ENCODE assay signal across 18 cellular contexts in the genomic region with DNA sequence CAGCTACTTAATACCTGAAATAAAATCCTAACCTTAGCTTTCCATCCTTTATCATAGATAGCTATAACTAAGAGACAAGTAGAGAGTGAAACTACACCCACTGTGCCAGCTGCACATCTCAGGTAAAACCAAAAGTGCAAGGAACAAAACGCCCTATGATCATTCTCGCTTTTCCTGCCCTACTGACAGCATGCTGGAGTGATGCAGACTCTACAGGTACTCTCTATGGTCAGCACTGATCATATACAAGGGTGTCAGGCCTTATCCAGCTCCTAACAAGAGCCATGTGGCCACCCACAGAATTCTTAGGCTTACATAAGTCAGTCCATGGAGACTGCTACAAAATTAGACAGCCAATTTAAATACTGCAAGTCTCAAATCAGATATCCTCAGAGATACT. TPM values are rescaled to one million over a fixed set of nuclear protein-coding genes. Genes with fewer than 3 reads are reported as not detected.
DNase-seq lines count a peak whose midpoint lies in the region; ATAC-seq and TF ChIP-seq lines count a peak whose summit lies in the region.
"Had no signal": no experiment of that assay in that cellular context is flagged by ENCODE, and none has a peak within 500 bp of the region (broad histone marks: within the 10 kb centered on the region; RNA-seq: fewer than 3 reads in every experiment).

No MANE protein-coding gene starts in this region.

- POLR2A ChIA-PET in activated CD4-positive, alpha-beta T cell treated with anti-CD3 and anti-CD28 coated beads, Interleukin-2, amount 10 ng/mL, durations not matched to agents 7 days and 5 days (lab: Charles Lee), result no interaction called here
- POLR2A ChIA-PET in CD8-positive, alpha-beta T cell (lab: Charles Lee), result no interaction called here
- POLR2A ChIA-PET in IMR-90 (lab: Charles Lee; ENCODE audit: unreplicated experiment), result no interaction called here

- H3K27me3 Mint-ChIP-seq in activated CD4-positive, alpha-beta T cell treated with anti-CD3 and anti-CD28 coated beads, Interleukin-2, amount 10 ng/mL, durations not matched to agents 7 days and 5 days, result no peaks in the 10 kb centered on the region
- no peaks in the 10 kb centered on the region for H3K27me3 Mint-ChIP-seq in CD8-positive, alpha-beta T cell (ENCODE audit: low read depth)
- H3K27me3 Mint-ChIP-seq: activated CD4-positive, alpha-beta memory T cell treated with anti-CD3 and anti-CD28 coated beads for 36 hours had no signal

- dilution Hi-C loops in IMR-90 (cut with HindIII; ENCODE audit: low sequenced_read_pairs, unreplicated experiment), result no loop called here

- H3K79me1 ChIP-seq in IMR-90 (ENCODE audit: low read depth in 1 of 2, low read length in 2 of 2), result peaks cover 26 to 34% of the 10 kb centered on the region in 2 experiments

- H3K4me3 ChIP-seq in CD8-positive, alpha-beta T cell (ENCODE audit: low read depth, low read length), result no peak overlapping the region
- H3K4me3 ChIP-seq in IMR-90 (ENCODE audit: insufficient read depth, low read depth, low read length), result no peak overlapping the region
- H3K4me3 ChIP-seq: A549, psoas muscle had no signal

- peak overlapping the region; percentile 1 for H3K27ac Mint-ChIP-seq in activated CD4-positive, alpha-beta T cell treated with anti-CD3 and anti-CD28 coated beads, Interleukin-2, amount 10 ng/mL, durations not matched to agents 7 days and 5 days
- peak overlapping the region; percentile 55 for H3K27ac Mint-ChIP-seq in CD8-positive, alpha-beta T cell
- H3K27ac Mint-ChIP-seq: activated CD4-positive, alpha-beta memory T cell treated with anti-CD3 and anti-CD28 coated beads for 36 hours; activated naive CD4-positive, alpha-beta T cell treated with anti-CD3 and anti-CD28 coated beads for 36 hours had no signal

- in situ Hi-C loops in IMR-90 (cut with MboI; ENCODE audit: low sequenced_read_pairs), result no loop called here

- H2AFZ ChIP-seq in IMR-90 (replicated peaks; ENCODE audit: low read length, poor library complexity), result no peak overlapping the region

- H2AK5ac ChIP-seq in IMR-90 (ENCODE audit: low read depth, low read length), result no peak overlapping the region

- CTCF ChIA-PET in activated CD4-positive, alpha-beta T cell treated with anti-CD3 and anti-CD28 coated beads, Interleukin-2, amount 10 ng/mL, durations not matched to agents 7 days and 5 days (lab: Charles Lee), result no interaction called here
- CTCF ChIA-PET in CD8-positive, alpha-beta T cell (lab: Charles Lee), result no interaction called here
- CTCF ChIA-PET in IMR-90 (lab: Yijun Ruan, JAX), result interaction anchor here (0.6 kb wide), 1 partner anchor 13 kb away, joined by 4 read pairs; no protein-coding TSS in a partner anchor

- no peaks in the 10 kb centered on the region for H3K27me3 ChIP-seq in CD8-positive, alpha-beta T cell (ENCODE audit: insufficient read depth, low read length)
- no peaks in the 10 kb centered on the region for H3K27me3 ChIP-seq in IMR-90 (ENCODE audit: control insufficient read depth, insufficient read depth, low read length)
- H3K27me3 ChIP-seq: neutrophil had no signal

- no peak overlapping the region for H4K91ac ChIP-seq in IMR-90 (ENCODE audit: insufficient read depth, low read depth, low read length)

- H3K56ac ChIP-seq in IMR-90 (ENCODE audit: extremely low read depth, insufficient read depth, low read length), result no peak overlapping the region

- no peak for TF ChIP-seq POLR2A in IMR-90 (IDR thresholded peaks at IDR 0.05; ENCODE audit: low read depth, low read length)

- peaks cover 9% of the 10 kb centered on the region for H3K36me3 ChIP-seq in CD8-positive, alpha-beta T cell (ENCODE audit: insufficient read depth, low read length)
- H3K36me3 ChIP-seq in IMR-90 (ENCODE audit: control insufficient read depth, insufficient read depth, low read length), result peaks cover 11% of the 10 kb centered on the region

- H3K4me1 Mint-ChIP-seq in activated CD4-positive, alpha-beta T cell treated with anti-CD3 and anti-CD28 coated beads, Interleukin-2, amount 10 ng/mL, durations not matched to agents 7 days and 5 days, result peaks cover 10% of the 10 kb centered on the region
- peaks cover 7% of the 10 kb centered on the region for H3K4me1 Mint-ChIP-seq in CD8-positive, alpha-beta T cell (ENCODE audit: low read depth)

- H3K23ac ChIP-seq in IMR-90 (ENCODE audit: low read depth, low read length), result no peak overlapping the region

- no peak for TF ChIP-seq CTCF in CD8-positive, alpha-beta T cell (IDR thresholded peaks at IDR 0.05)
- no peak for TF ChIP-seq CTCF in IMR-90 (conservative IDR thresholded peaks at IDR 0.05; ENCODE audit: low read depth, low read length)

- H2AK9ac ChIP-seq in IMR-90 (replicated peaks; ENCODE audit: low read depth, low read length, poor library complexity), result no peak overlapping the region

- H3K9ac ChIP-seq in IMR-90 (ENCODE audit: low read depth, low read length), result no peak overlapping the region

- H4K20me1 ChIP-seq in IMR-90 (ENCODE audit: insufficient read depth, low read length), result peaks cover 6% of the 10 kb centered on the region

- H3K4me2 ChIP-seq in IMR-90 (ENCODE audit: low read depth, low read length), result no peak overlapping the region
- H3K4me2 ChIP-seq: A549 had no signal

- no peaks in the 10 kb centered on the region for H3K4me1 ChIP-seq in CD8-positive, alpha-beta T cell (ENCODE audit: insufficient read depth, low read length)
- H3K4me1 ChIP-seq in IMR-90 (ENCODE audit: control insufficient read depth, insufficient read depth, low read length), result peaks cover 11% of the 10 kb centered on the region

- H2BK5ac ChIP-seq in IMR-90 (ENCODE audit: low read depth, low read length, poor library complexity, severe bottlenecking), result no peak overlapping the region

- 0 out of 4 replicates have a peak overlapping the region, but pooled peaks of 1 of the 2 experiments have one; percentile 67 for H4K8ac ChIP-seq in IMR-90 (ENCODE audit: low read depth in 2 of 2, low read length in 2 of 2)

- H3K4ac ChIP-seq in IMR-90 (ENCODE audit: low read depth, low read length), result no peak overlapping the region

- no peak for TF ChIP-seq RAD21 in IMR-90 (IDR thresholded peaks at IDR 0.05; ENCODE audit: low read length)

- H3K36me3 Mint-ChIP-seq in activated CD4-positive, alpha-beta T cell treated with anti-CD3 and anti-CD28 coated beads, Interleukin-2, amount 10 ng/mL, durations not matched to agents 7 days and 5 days (ENCODE audit: low read depth), result peaks cover 19% of the 10 kb centered on the region
- peaks cover 49% of the 10 kb centered on the region for H3K36me3 Mint-ChIP-seq in CD8-positive, alpha-beta T cell

- no peaks in the 10 kb centered on the region for H3K9me3 ChIP-seq in CD8-positive, alpha-beta T cell (ENCODE audit: low read length)
- no peaks in the 10 kb centered on the region for H3K9me3 ChIP-seq in IMR-90 (ENCODE audit: control insufficient read depth, insufficient read depth, low read length)
- H3K9me3 ChIP-seq: A549, neutrophil, psoas muscle had no signal

- H3K9me3 Mint-ChIP-seq in activated CD4-positive, alpha-beta T cell treated with anti-CD3 and anti-CD28 coated beads, Interleukin-2, amount 10 ng/mL, durations not matched to agents 7 days and 5 days, result no peaks in the 10 kb centered on the region
- no peaks in the 10 kb centered on the region for H3K9me3 Mint-ChIP-seq in CD8-positive, alpha-beta T cell
- H3K9me3 Mint-ChIP-seq: activated CD4-positive, alpha-beta memory T cell treated with anti-CD3 and anti-CD28 coated beads for 36 hours; activated naive CD4-positive, alpha-beta T cell treated with anti-CD3 and anti-CD28 coated beads for 36 hours; activated T-cell treated with anti-CD3 and anti-CD28 coated beads, Interleukin-2, amount 50 U/mL, for 4 hours had no signal

- H3K4me3 Mint-ChIP-seq in activated CD4-positive, alpha-beta T cell treated with anti-CD3 and anti-CD28 coated beads, Interleukin-2, amount 10 ng/mL, durations not matched to agents 7 days and 5 days, result no peak overlapping the region
- H3K4me3 Mint-ChIP-seq in CD8-positive, alpha-beta T cell, result no peak overlapping the region
- H3K4me3 Mint-ChIP-seq: activated CD4-positive, alpha-beta memory T cell treated with anti-CD3 and anti-CD28 coated beads for 36 hours; activated naive CD4-positive, alpha-beta T cell treated with anti-CD3 and anti-CD28 coated beads for 36 hours; activated T-cell treated with anti-CD3 and anti-CD28 coated beads, Interleukin-2, amount 50 U/mL, for 4 hours had no signal

- H3K14ac ChIP-seq in IMR-90 (replicated peaks; ENCODE audit: low read depth, low read length), result no peak overlapping the region

- no TSS peak for BruUV-seq in IMR-90 (replicated peaks; lab: Mats Ljungman, UMichigan)

- no peaks in the 10 kb centered on the region for H3K9me1 ChIP-seq in IMR-90 (ENCODE audit: insufficient read depth, low read length)

- no peak overlapping the region for H2BK15ac ChIP-seq in IMR-90 (ENCODE audit: low read depth, low read length)

- H2BK120ac ChIP-seq in IMR-90 (ENCODE audit: low read depth, low read length), result no peak overlapping the region

- H3K18ac ChIP-seq in IMR-90 (ENCODE audit: low read depth, low read length), result peak overlapping the region; percentile 46; the same call in 1 of the 2 replicates

- WGBS in IMR-90 (ENCODE audit: extremely low coverage in 2 of 2, insufficient read length in 1 of 2), 2 experiments, result no CpG with 5 or more reads among the region's 2 CpGs

- ATAC-seq in CD8-positive, alpha-beta T cell, result no peak
- ATAC-seq in IMR-90 (ENCODE audit: low read depth) (no peak), left lobe of liver (peak; percentile 31)
- ATAC-seq: A549, psoas muscle had no signal

- intact Hi-C loops in CD8-positive, alpha-beta T cell (cut with DNase I, micrococcal nuclease), result loop anchor here in 1 of 2 experiments (5.0 kb wide), 1 partner anchor 48 kb away; the partner anchor contains the start of gene REV1
- intact Hi-C loops in IMR-90 (cut with micrococcal nuclease), result no loop called here

- H3K27ac ChIP-seq in CD8-positive, alpha-beta T cell (ENCODE audit: low read depth, low read length), result no peak overlapping the region
- no peak overlapping the region for H3K27ac ChIP-seq in IMR-90 (ENCODE audit: insufficient read depth, low read length)
- H3K27ac ChIP-seq: A549, neutrophil, psoas muscle had no signal

- H2BK20ac ChIP-seq in IMR-90 (ENCODE audit: low read depth, low read length), result 0 out of 2 replicates have a peak overlapping the region, but pooled peaks have one; percentile 5

- DNase-seq in activated CD4-positive, alpha-beta T cell treated with anti-CD3 and anti-CD28 coated beads, Interleukin-2, amount 10 ng/mL, durations not matched to agents 7 days and 5 days, result peak; percentile 7
- no peak for DNase-seq in activated CD4-positive, alpha-beta T cell treated with anti-CD3 and anti-CD28 coated beads for 1 hour
- no peak for DNase-seq in CD8-positive, alpha-beta T cell
- DNase-seq in IMR-90, result no peak
- DNase-seq in left lobe of liver (ENCODE audit: low spot score), result no peak
- DNase-seq in NCI-H2107 (lab: John Stamatoyannopoulos, UW), result no peak
- DNase-seq in COLO668 (lab: John Stamatoyannopoulos, UW; ENCODE audit: unreplicated experiment), result no peak
- DNase-seq in DMS79 (lab: John Stamatoyannopoulos, UW), result no peak
- DNase-seq: activated CD4-positive, alpha-beta memory T cell treated with anti-CD3 and anti-CD28 coated beads for 36 hours; activated naive CD4-positive, alpha-beta T cell treated with anti-CD3 and anti-CD28 coated beads for 36 hours; activated T-cell treated with anti-CD3 and anti-CD28 coated beads, Interleukin-2, amount 50 U/mL, for 4 hours; GOT3; kidney; NCI-H1930; NCI-H69; psoas muscle had no signal

- peak overlapping the region; percentile 22 for H4K5ac ChIP-seq in IMR-90 (ENCODE audit: low read depth, low read length)

RNA-seq across cellular contexts. Expression of gene REV1, which starts 45.6 kb away (rescaled TPM):
- 10 to 100 TPM; 37.4 to 40.7 TPM for total RNA-seq in activated CD4-positive, alpha-beta T cell treated with anti-CD3 and anti-CD28 coated beads, Interleukin-2, amount 10 ng/mL, durations not matched to agents 7 days and 5 days
- total RNA-seq in CD8-positive, alpha-beta T cell, result 10 to 100 TPM; 39.3 to 42.3 TPM
- total RNA-seq in IMR-90 (2012; rRNA removed) (25.8 and 30.1 TPM in 2 replicates), left lobe of liver (14.3 TPM)
- 12.3 and 13.4 TPM in 2 replicates for polyA plus RNA-seq in IMR-90 (2012; rRNA removed)
- polyA plus RNA-seq in IMR-90 (2012; cell fraction: cytosol; rRNA removed), result 2.2 and 2.5 TPM in 2 replicates
- polyA plus RNA-seq in IMR-90 (2012; cell fraction: nucleus; rRNA removed; ENCODE audit: low replicate concordance), result 10.8 and 81.4 TPM in 2 replicates
